In the genomic region with DNA sequence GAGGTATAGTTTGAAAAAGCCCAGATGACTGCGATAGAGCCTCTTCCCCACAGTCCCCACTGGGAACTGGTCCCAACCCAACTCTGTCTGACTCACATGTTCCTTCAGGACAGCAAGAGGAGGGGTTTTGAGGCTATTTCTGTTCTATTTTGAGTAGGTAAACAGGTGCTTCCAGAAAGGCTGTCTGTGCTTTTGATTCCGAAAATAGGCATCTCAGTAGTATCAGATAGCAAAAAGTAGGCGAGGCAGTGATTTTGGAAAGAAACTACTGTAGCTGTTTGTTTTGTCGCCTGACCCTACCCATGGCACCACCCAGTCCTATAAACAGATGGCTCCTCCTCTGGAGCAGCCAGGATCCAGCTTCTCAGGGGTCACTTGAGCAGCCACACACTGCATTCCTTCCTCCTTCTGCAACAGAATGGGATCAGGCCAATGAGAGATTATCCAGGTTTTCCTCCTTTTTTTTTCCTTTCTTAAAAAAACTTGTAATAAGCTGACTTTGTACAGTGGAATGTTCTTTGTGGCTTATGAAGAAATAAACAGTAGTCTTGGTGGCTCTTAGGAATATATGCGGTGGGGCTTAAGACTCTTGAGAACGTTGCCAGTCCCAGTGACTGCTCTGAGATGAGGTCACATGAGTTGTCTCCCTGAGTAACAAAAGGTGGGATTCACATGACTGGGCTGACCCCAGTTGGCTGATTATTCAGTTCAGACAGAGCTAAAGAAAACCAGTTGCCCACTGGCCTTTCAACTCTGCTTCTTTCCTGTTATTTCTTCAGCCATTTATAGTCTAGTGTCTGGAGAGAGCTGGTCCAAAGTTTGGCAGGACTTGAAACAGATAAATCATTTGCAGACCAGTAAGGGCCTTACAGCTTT, we compare ENCODE assay signal across 10 cellular contexts.
DNase-seq lines count a peak whose midpoint lies in the region; ATAC-seq and TF ChIP-seq lines count a peak whose summit lies in the region.
"Had no signal": no experiment of that assay in that cellular context is flagged by ENCODE, and none has a peak within 500 bp of the region (broad histone marks: within the 10 kb centered on the region; RNA-seq: fewer than 3 reads in every experiment).

No MANE protein-coding gene starts in this region.

- no peak overlapping the region for H3K4me3 ChIP-seq in fibroblast of pulmonary artery (replicated peaks; ENCODE audit: low read depth, low read length)
- H3K4me3 ChIP-seq: tibial nerve had no signal

- CTCF ChIA-PET in RWPE1 (lab: Yijun Ruan, JAX) = no interaction called here

- H3K27ac ChIP-seq in RWPE1 = no peak overlapping the region

- DNase-seq in AG09319 (ENCODE audit: extremely low read depth, low read depth) (peak; percentile 84), RWPE1 (ENCODE audit: low spot score) (peak; percentile 21), fibroblast of pulmonary artery (ENCODE audit: low read depth) (peak; percentile 80), non-pigmented ciliary epithelial cell (ENCODE audit: low read depth) (peak; percentile 99), SW480 (ENCODE audit: low spot score) (no peak), NCI-H82 (lab: John Stamatoyannopoulos, UW) (no peak), ecto neural progenitor cell (ENCODE audit: low spot score) (no peak)
- DNase-seq: NCI-H524 had no signal

- POLR2A ChIA-PET in RWPE1 (lab: Yijun Ruan, JAX; ENCODE audit: low non-redundant PET) = no interaction called here

- ATAC-seq in GM19452 (IDR thresholded peaks at IDR 0.05; ENCODE audit: unreplicated experiment) = no peak

- TF ChIP-seq CTCF in AG09319 (IDR thresholded peaks at IDR 0.05; ENCODE audit: low read depth, low read length) (no peak), RWPE1 (conservative IDR thresholded peaks at IDR 0.05; ENCODE audit: low read depth) (no peak), fibroblast of pulmonary artery (IDR thresholded peaks at IDR 0.05; ENCODE audit: low read length, missing control alignments) (no peak)

Comparison
In these comparisons a context has a peak if more than half of its experiments do, and no peak if none do; other contexts are left out.
1. DNase-seq: peak in AG09319 (single experiment), RWPE1 (single experiment), fibroblast of pulmonary artery (single experiment) and non-pigmented ciliary epithelial cell (single experiment); none in SW480 (single experiment), NCI-H82 (single experiment) and ecto neural progenitor cell (single experiment).